7 cellular contexts compared by ENCODE assay signal in genomic region chr14:36321004-36321381, GRCh38. TPM values are rescaled to one million over a fixed set of nuclear protein-coding genes. Genes with fewer than 3 reads are reported as not detected.
A peak's percentile ranks its signal among the peaks of the same experiment; 100 is the strongest.
DNase-seq lines count a peak whose midpoint lies in the region; ATAC-seq and TF ChIP-seq lines count a peak whose summit lies in the region.
"Not testable (repeated sequence)": the region's sequence is repeated elsewhere in the genome, so short reads cannot be mapped to it uniquely, and the experiment has no call there.

No MANE protein-coding gene starts in this region.

- not testable (repeated sequence) for DNase-seq in MM.1S; activated CD4-positive, alpha-beta memory T cell treated with anti-CD3 and anti-CD28 coated beads, Interleukin-2, amount 10 ng/mL, durations not matched to agents 7 days and 5 days; cardiac fibroblast (ENCODE audit: low read depth in 2 of 2); heart right ventricle

- not testable (repeated sequence) for H4K20me1 ChIP-seq in MM.1S (ENCODE audit: insufficient read depth, low read length)

- CTCF ChIA-PET in activated CD4-positive, alpha-beta memory T cell treated with anti-CD3 and anti-CD28 coated beads, Interleukin-2, amount 10 ng/mL, durations not matched to agents 7 days and 5 days (lab: Charles Lee): interaction anchor here (1.0 to 1.5 kb wide), 3 partner anchors 16 to 251 kb away, joined by 3 to 4 read pairs (median 3); no protein-coding TSS in a partner anchor

- H3K9me3 Mint-ChIP-seq in activated CD4-positive, alpha-beta memory T cell treated with anti-CD3 and anti-CD28 coated beads, Interleukin-2, amount 10 ng/mL, durations not matched to agents 7 days and 5 days: not testable (repeated sequence)

- H3K36me3 Mint-ChIP-seq in activated CD4-positive, alpha-beta memory T cell treated with anti-CD3 and anti-CD28 coated beads, Interleukin-2, amount 10 ng/mL, durations not matched to agents 7 days and 5 days (ENCODE audit: low read depth): not testable (repeated sequence)

- H3K9ac ChIP-seq in MM.1S (ENCODE audit: low read length): not testable (repeated sequence)
- H3K9ac ChIP-seq in muscle layer of colon (ENCODE audit: low read length): peak overlapping the region; percentile 90
- peak overlapping the region in 1 of 3 donors; percentile 96 for H3K9ac ChIP-seq in skeletal muscle tissue (ENCODE audit: low read depth in 1 of 3, low read length in 3 of 3)

- POLR2A ChIA-PET in activated CD4-positive, alpha-beta memory T cell treated with anti-CD3 and anti-CD28 coated beads, Interleukin-2, amount 10 ng/mL, durations not matched to agents 7 days and 5 days (lab: Charles Lee): interaction anchor here (1.2 to 1.7 kb wide), 5 partner anchors 11 to 494 kb away, joined by 3 to 6 read pairs (median 4); no protein-coding TSS in a partner anchor

- H3K27ac ChIP-seq in MM.1S (ENCODE audit: low read length): not testable (repeated sequence)
- peak overlapping the region in 2 of 10 donors; percentile 79 to 82 for H3K27ac ChIP-seq in heart right ventricle
- peak overlapping the region; percentile 91 for H3K27ac ChIP-seq in muscle layer of colon (ENCODE audit: low read depth, low read length)
- H3K27ac ChIP-seq in skeletal muscle tissue (ENCODE audit: low read depth, low read length): peak overlapping the region; percentile 84

- peak overlapping the region; percentile 87 for H3K27ac Mint-ChIP-seq in activated CD4-positive, alpha-beta memory T cell treated with anti-CD3 and anti-CD28 coated beads, Interleukin-2, amount 10 ng/mL, durations not matched to agents 7 days and 5 days

- WGBS in heart right ventricle, 2 donors: 65 to 71% methylated on average over 7 of the region's 7 CpGs

- peaks cover 43% of the 10 kb centered on the region for H3K79me2 ChIP-seq in MM.1S (ENCODE audit: low read length)

- ATAC-seq in GM19395 (IDR thresholded peaks at IDR 0.05; ENCODE audit: unreplicated experiment) (peak; percentile 12), heart right ventricle (peak in 2 of 8 donors; percentile 1 to 9)

- H3K27me3 ChIP-seq in MM.1S (replicated peaks; ENCODE audit: insufficient read depth, low read length); muscle layer of colon (ENCODE audit: control insufficient read depth in 1 of 2, insufficient read depth in 2 of 2, low read length in 2 of 2); skeletal muscle tissue (ENCODE audit: control insufficient read depth in 3 of 3, insufficient read depth in 3 of 3, low read length in 3 of 3): not testable (repeated sequence)
- peaks cover 0 to 33% (median 0%) of the 10 kb centered on the region in 7 donors for H3K27me3 ChIP-seq in heart right ventricle

- H3K4me1 ChIP-seq in MM.1S (ENCODE audit: low read length); muscle layer of colon (ENCODE audit: insufficient read depth, low read length); skeletal muscle tissue (ENCODE audit: control insufficient read depth in 3 of 3, insufficient read depth in 3 of 3, low read length in 3 of 3): not testable (repeated sequence)
- H3K4me1 ChIP-seq in heart right ventricle: peaks cover 0 to 35% (median 17%) of the 10 kb centered on the region in 9 donors

- intact Hi-C loops in heart right ventricle (cut with DNase I): loop anchor here in 1 of 10 donors (10.0 kb wide), 1 partner anchor 1196 kb away; the partner anchor contains the start of genes PPP2R3C and PRORP

- H3K9me2 ChIP-seq in MM.1S (replicated peaks; ENCODE audit: insufficient read depth, low read length): not testable (repeated sequence)

- peaks cover 30% of the 10 kb centered on the region for H3K4me1 Mint-ChIP-seq in activated CD4-positive, alpha-beta memory T cell treated with anti-CD3 and anti-CD28 coated beads, Interleukin-2, amount 10 ng/mL, durations not matched to agents 7 days and 5 days

- H3K4me2 ChIP-seq in MM.1S (ENCODE audit: low read depth, low read length): peak overlapping the region; percentile 49; the same call in 1 of the 2 replicates

- peak overlapping the region; percentile 90 for H3K4me3 Mint-ChIP-seq in activated CD4-positive, alpha-beta memory T cell treated with anti-CD3 and anti-CD28 coated beads, Interleukin-2, amount 10 ng/mL, durations not matched to agents 7 days and 5 days

- not testable (repeated sequence) for H3K9me3 ChIP-seq in MM.1S (replicated peaks; ENCODE audit: insufficient read depth, low read length); heart right ventricle; muscle layer of colon (ENCODE audit: low read length); skeletal muscle tissue (ENCODE audit: control insufficient read depth in 3 of 3, low read length in 3 of 3)

- not testable (repeated sequence) for TF ChIP-seq CTCF in MM.1S (IDR thresholded peaks at IDR 0.05; ENCODE audit: low read length); cardiac fibroblast (IDR thresholded peaks at IDR 0.05; ENCODE audit: low read depth, low read length); heart right ventricle (IDR thresholded peaks at IDR 0.05)

- H3K4me3 ChIP-seq in MM.1S (ENCODE audit: low read length) (peak overlapping the region; percentile 89), cardiac fibroblast (replicated peaks in 1 of 2; ENCODE audit: low read depth in 2 of 2, low read length in 2 of 2) (peak overlapping the region; percentile 90 to 93), heart right ventricle (peak overlapping the region; percentile 77 to 93 (median 84)), muscle layer of colon (ENCODE audit: low read depth in 1 of 2, low read length in 2 of 2) (peak overlapping the region; percentile 89 to 97), skeletal muscle tissue (ENCODE audit: low read length in 3 of 3) (peak overlapping the region; percentile 96 to 97 (median 96))

- H3F3A ChIP-seq in MM.1S (ENCODE audit: insufficient read depth, low read length): not testable (repeated sequence)

- not testable (repeated sequence) for H3K36me3 ChIP-seq in MM.1S (replicated peaks; ENCODE audit: insufficient read depth, low read length); heart right ventricle; muscle layer of colon (ENCODE audit: insufficient read depth, low read length); skeletal muscle tissue (ENCODE audit: control insufficient read depth in 3 of 3, insufficient read depth in 3 of 3, low read length in 3 of 3)

- peak overlapping the region; percentile 89 for H2AFZ ChIP-seq in MM.1S (ENCODE audit: low read length)

- H3K27me3 Mint-ChIP-seq in activated CD4-positive, alpha-beta memory T cell treated with anti-CD3 and anti-CD28 coated beads, Interleukin-2, amount 10 ng/mL, durations not matched to agents 7 days and 5 days: peaks cover 21% of the 10 kb centered on the region

RNA-seq across cellular contexts. Expression of gene MBIP, which starts 0.6 kb away (rescaled TPM):
- 10 to 100 TPM; 20.2 to 24.6 TPM for total RNA-seq in activated CD4-positive, alpha-beta memory T cell treated with anti-CD3 and anti-CD28 coated beads, Interleukin-2, amount 10 ng/mL, durations not matched to agents 7 days and 5 days
- total RNA-seq in heart right ventricle: 10 to 100 TPM in 7 of 10 donors, 1 to 10 TPM in 3; 8.3 to 15.1 (median 10.2) TPM
- polyA plus RNA-seq in heart right ventricle: 10 to 100 TPM in 1 of 2 donors, 1 to 10 TPM in 1; 8.2 to 13.5 TPM
- 7.8 TPM for total RNA-seq in skeletal muscle tissue
